In genomic region chr6:37102299-37103168, GRCh38 we compare ENCODE assay signal across 8 cellular contexts.
DNase-seq lines count a peak whose midpoint lies in the region; ATAC-seq, FAIRE-seq and TF ChIP-seq lines count a peak whose summit lies in the region.

No MANE protein-coding gene starts in this region.

- peak overlapping the region; percentile 62 to 93 for H3K27ac ChIP-seq in aorta (ENCODE audit: low read depth in 1 of 2, low read length in 2 of 2)

- H3K27me3 ChIP-seq in aorta (ENCODE audit: control insufficient read depth in 1 of 2, insufficient read depth in 2 of 2, low read length in 1 of 2): no peaks in the 10 kb centered on the region

- DNase-seq in GM12892 (ENCODE audit: insufficient read length): peak; percentile 66
- DNase-seq in NCI-H187 (lab: John Stamatoyannopoulos, UW): peak; percentile 67 to 77
- peak; percentile 85 for DNase-seq in T1000 (lab: John Stamatoyannopoulos, UW)
- peak; percentile 97 for DNase-seq in astrocyte of the hippocampus (ENCODE audit: low read depth, low spot score)
- peak; percentile 87 to 90 for DNase-seq in hippocampal formation (lab: John Stamatoyannopoulos, UW)
- DNase-seq in renal cortical epithelial cell (ENCODE audit: low read depth): peak; percentile 87
- DNase-seq in aorta: peak; percentile 94 to 95

- no peaks in the 10 kb centered on the region for H3K9me3 ChIP-seq in aorta (ENCODE audit: control insufficient read depth, low read length)

- no peaks in the 10 kb centered on the region for H3K4me1 ChIP-seq in aorta (ENCODE audit: control insufficient read depth in 1 of 2, insufficient read depth in 2 of 2, low read length in 2 of 2)

- no peak; the same call in 1 of the 2 replicates for TF ChIP-seq POLR2A in GM12892 (IDR thresholded peaks at IDR 0.05; ENCODE audit: low read depth, low read length)

- ATAC-seq in HG02852 (IDR thresholded peaks at IDR 0.05; ENCODE audit: unreplicated experiment) (peak; percentile 84), aorta (ENCODE audit: low FRiP score) (peak; percentile 93)

- H3K4me3 ChIP-seq in aorta (ENCODE audit: low read length in 2 of 2): peak overlapping the region; percentile 16 to 29

- intact Hi-C loops in aorta (cut with DNase I): loop anchor here (1.0 to 5.0 kb wide), 3 partner anchors 28 to 67 kb away; no protein-coding TSS in a partner anchor

- FAIRE-seq in GM12892 (lab: Jason Lieb, UNC): peak; percentile 46

- WGBS in aorta, 2 donors: 2 to 3% methylated on average over 27 to 36 of the region's 36 CpGs

- no peaks in the 10 kb centered on the region for H3K36me3 ChIP-seq in aorta (ENCODE audit: control insufficient read depth in 1 of 2, insufficient read depth in 2 of 2, low read length in 1 of 2)

Comparison
In these comparisons a context has a peak if more than half of its experiments do, and no peak if none do; other contexts are left out.
1. Peak in every context shown above with its lines: DNase-seq, ATAC-seq, H3K4me3 ChIP-seq and H3K27ac ChIP-seq.